8 cellular contexts compared by ENCODE assay signal in the genomic region with DNA sequence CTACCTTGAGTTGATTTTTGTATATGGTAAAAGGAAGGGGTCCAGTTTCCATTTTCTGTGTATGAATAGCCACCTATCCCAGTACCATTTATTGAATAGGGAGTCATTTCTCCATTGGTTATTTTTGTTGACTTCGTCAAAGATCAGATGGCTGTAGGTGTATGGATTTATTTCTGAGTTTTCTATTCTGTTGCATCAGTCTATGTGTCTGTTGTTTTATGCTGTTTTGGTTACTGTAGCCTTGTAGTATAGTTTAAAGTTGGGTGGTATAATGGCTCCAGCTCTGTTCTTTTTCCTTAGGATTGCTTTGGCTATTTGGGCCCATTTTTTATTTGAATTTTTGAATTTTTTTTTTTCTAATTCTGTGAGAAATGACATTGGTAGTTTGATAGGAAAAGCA.
"Had no signal": no experiment of that assay in that cellular context is flagged by ENCODE, and none has a peak within 500 bp of the region (broad histone marks: within the 10 kb centered on the region; RNA-seq: fewer than 3 reads in every experiment).

No MANE protein-coding gene starts in this region.

- ATAC-seq: HepG2 had no signal

- DNase-seq: IMR-90, KBM-7, KG1 had no signal

- FAIRE-seq: HepG2, HTR-8/SVneo had no signal

- H3K9ac ChIP-seq: KMS-11 had no signal

- H3K27me3 Mint-ChIP-seq: IgD-negative memory B cell had no signal

- H3K4me2 ChIP-seq: KMS-11 had no signal

- H3K27ac ChIP-seq: HL-60, KMS-11 had no signal

- H3K27ac Mint-ChIP-seq: IgD-negative memory B cell had no signal

- H3K4me3 Mint-ChIP-seq: IgD-negative memory B cell had no signal
